ENCODE assay signal across 1 cellular context in the genomic region with DNA sequence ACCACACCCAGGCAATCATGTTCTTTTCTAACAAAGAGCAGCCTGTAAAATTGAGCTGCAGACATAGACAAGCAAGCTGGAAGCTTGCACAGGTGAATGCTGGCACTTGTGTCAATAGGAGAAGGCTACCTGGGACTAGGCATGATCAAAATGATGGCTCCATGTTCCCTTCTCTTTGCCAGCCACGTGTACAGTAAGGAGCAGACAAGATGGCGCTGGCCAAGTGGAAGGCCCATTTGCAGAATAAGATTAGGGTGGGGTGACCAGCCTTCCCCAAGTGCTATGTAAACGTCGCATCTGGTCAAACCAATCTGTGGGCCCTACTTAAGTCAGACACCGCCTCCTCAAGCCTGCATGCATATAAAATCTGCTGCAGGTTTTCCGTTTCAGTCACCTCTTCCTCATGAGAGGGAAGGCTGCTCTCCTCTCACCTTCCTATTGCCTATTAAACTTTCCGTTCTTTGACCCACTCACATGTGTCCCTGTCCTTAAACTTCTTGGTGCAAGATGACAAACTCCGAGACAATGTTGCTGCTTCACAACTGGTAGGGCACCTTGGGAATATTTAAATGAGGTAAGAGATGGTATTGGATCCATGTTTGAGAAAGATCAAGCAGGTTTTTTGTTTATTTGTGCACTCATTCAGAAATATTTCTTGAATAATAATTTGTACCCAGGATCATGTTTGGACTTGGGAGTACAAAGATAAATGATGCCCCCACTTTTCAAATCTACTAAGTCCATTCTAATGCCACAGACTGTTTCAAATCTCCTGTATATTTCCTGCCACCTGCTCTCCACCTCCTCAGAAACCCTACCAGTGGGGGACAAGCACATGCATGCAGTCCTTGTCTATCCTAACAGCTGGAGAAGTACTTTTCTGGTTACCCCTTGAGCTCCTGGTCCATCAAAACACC.
TF ChIP-seq lines count a peak whose summit lies in the region.

No MANE protein-coding gene starts in this region.

TF ChIP-seq in K562, 482 proteins besides CTCF, POLR2A, EP300 and RAD21 (continued from another document and continues in another):
- TF ChIP-seq SRF (CRISPR knock-in tag; IDR thresholded peaks at IDR 0.05) (0 out of 4 replicates have a peak, but pooled peaks have one; percentile 15 to 45), BCL6 (CRISPR knock-in tag; IDR thresholded peaks at IDR 0.05) (peak; percentile 53; the same call in 1 of the 2 replicates), ZNF311 (CRISPR knock-in tag; IDR thresholded peaks at IDR 0.05) (peak; percentile 95), TEAD4 (IDR thresholded peaks at IDR 0.05; ENCODE audit: low read length) (no peak; the same call in 1 of the 2 replicates), TEAD4 (CRISPR knock-in tag; IDR thresholded peaks at IDR 0.05; ENCODE audit: borderline replicate concordance) (no peak), PTTG1 (tag; IDR thresholded peaks at IDR 0.05; ENCODE audit: low read depth) (peak; percentile 71; the same call in 1 of the 2 replicates), CREB1 (IDR thresholded peaks at IDR 0.05) (peak; percentile 49; the same call in 1 of the 2 replicates), CREB1 (CRISPR knock-in tag; IDR thresholded peaks at IDR 0.05) (peak; percentile 59; the same call in 1 of the 2 replicates), NONO (IDR thresholded peaks at IDR 0.05; ENCODE audit: low read depth in 2 of 2, low read length in 1 of 2) (peak in 1 of 2 experiments; percentile 93; a peak in 2 of 4 replicates), SOX6 (IDR thresholded peaks at IDR 0.05) (0 out of 2 replicates have a peak, but pooled peaks have one; percentile 22), RFX7 (CRISPR knock-in tag; IDR thresholded peaks at IDR 0.05) (peak; percentile 70), ZZZ3 (IDR thresholded peaks at IDR 0.05) (no peak), KLF1 (tag; IDR thresholded peaks at IDR 0.05) (peak; percentile 37; the same call in 1 of the 2 replicates), L3MBTL2 (IDR thresholded peaks at IDR 0.05) (peak; percentile 96), SAFB (IDR thresholded peaks at IDR 0.05; ENCODE audit: borderline replicate concordance, low read depth, low read length) (no peak), NFYB (IDR thresholded peaks at IDR 0.05; ENCODE audit: extremely low read depth, insufficient read length) (peak; percentile 28), FOXJ2 (tag; IDR thresholded peaks at IDR 0.05) (no peak), ZNF766 (CRISPR knock-in tag; conservative IDR thresholded peaks at IDR 0.05) (peak; percentile 85), CCNT2 (IDR thresholded peaks at IDR 0.05; ENCODE audit: borderline replicate concordance, extremely low read depth, insufficient read length, low read depth, low read length) (peak; percentile 4)
- TF ChIP-seq, protein P1, sequence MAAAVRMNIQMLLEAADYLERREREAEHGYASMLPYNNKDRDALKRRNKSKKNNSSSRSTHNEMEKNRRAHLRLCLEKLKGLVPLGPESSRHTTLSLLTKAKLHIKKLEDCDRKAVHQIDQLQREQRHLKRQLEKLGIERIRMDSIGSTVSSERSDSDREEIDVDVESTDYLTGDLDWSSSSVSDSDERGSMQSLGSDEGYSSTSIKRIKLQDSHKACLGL (CRISPR knock-in tag; IDR thresholded peaks at IDR 0.05; ENCODE audit: borderline replicate concordance, poor library complexity, severe bottlenecking), result peak; percentile 48
- TF ChIP-seq, protein P2, sequence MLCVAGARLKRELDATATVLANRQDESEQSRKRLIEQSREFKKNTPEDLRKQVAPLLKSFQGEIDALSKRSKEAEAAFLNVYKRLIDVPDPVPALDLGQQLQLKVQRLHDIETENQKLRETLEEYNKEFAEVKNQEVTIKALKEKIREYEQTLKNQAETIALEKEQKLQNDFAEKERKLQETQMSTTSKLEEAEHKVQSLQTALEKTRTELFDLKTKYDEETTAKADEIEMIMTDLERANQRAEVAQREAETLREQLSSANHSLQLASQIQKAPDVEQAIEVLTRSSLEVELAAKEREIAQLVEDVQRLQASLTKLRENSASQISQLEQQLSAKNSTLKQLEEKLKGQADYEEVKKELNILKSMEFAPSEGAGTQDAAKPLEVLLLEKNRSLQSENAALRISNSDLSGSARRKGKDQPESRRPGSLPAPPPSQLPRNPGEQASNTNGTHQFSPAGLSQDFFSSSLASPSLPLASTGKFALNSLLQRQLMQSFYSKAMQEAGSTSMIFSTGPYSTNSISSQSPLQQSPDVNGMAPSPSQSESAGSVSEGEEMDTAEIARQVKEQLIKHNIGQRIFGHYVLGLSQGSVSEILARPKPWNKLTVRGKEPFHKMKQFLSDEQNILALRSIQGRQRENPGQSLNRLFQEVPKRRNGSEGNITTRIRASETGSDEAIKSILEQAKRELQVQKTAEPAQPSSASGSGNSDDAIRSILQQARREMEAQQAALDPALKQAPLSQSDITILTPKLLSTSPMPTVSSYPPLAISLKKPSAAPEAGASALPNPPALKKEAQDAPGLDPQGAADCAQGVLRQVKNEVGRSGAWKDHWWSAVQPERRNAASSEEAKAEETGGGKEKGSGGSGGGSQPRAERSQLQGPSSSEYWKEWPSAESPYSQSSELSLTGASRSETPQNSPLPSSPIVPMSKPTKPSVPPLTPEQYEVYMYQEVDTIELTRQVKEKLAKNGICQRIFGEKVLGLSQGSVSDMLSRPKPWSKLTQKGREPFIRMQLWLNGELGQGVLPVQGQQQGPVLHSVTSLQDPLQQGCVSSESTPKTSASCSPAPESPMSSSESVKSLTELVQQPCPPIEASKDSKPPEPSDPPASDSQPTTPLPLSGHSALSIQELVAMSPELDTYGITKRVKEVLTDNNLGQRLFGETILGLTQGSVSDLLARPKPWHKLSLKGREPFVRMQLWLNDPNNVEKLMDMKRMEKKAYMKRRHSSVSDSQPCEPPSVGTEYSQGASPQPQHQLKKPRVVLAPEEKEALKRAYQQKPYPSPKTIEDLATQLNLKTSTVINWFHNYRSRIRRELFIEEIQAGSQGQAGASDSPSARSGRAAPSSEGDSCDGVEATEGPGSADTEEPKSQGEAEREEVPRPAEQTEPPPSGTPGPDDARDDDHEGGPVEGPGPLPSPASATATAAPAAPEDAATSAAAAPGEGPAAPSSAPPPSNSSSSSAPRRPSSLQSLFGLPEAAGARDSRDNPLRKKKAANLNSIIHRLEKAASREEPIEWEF (CRISPR knock-in tag; IDR thresholded peaks at IDR 0.05), result no peak
- TF ChIP-seq, protein P3, sequence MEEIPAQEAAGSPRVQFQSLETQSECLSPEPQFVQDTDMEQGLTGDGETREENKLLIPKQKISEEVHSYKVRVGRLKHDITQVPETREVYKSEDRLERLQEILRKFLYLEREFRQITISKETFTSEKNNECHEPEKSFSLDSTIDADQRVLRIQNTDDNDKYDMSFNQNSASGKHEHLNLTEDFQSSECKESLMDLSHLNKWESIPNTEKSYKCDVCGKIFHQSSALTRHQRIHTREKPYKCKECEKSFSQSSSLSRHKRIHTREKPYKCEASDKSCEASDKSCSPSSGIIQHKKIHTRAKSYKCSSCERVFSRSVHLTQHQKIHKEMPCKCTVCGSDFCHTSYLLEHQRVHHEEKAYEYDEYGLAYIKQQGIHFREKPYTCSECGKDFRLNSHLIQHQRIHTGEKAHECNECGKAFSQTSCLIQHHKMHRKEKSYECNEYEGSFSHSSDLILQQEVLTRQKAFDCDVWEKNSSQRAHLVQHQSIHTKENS (CRISPR knock-in tag; IDR thresholded peaks at IDR 0.05), result 0 out of 2 replicates have a peak, but pooled peaks have one; percentile 71
- TF ChIP-seq, protein P4, sequence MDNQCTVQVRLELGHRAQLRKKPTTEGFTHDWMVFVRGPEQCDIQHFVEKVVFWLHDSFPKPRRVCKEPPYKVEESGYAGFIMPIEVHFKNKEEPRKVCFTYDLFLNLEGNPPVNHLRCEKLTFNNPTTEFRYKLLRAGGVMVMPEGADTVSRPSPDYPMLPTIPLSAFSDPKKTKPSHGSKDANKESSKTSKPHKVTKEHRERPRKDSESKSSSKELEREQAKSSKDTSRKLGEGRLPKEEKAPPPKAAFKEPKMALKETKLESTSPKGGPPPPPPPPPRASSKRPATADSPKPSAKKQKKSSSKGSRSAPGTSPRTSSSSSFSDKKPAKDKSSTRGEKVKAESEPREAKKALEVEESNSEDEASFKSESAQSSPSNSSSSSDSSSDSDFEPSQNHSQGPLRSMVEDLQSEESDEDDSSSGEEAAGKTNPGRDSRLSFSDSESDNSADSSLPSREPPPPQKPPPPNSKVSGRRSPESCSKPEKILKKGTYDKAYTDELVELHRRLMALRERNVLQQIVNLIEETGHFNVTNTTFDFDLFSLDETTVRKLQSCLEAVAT (IDR thresholded peaks at IDR 0.05), result peak; percentile 94 to 96
- TF ChIP-seq, protein P5, sequence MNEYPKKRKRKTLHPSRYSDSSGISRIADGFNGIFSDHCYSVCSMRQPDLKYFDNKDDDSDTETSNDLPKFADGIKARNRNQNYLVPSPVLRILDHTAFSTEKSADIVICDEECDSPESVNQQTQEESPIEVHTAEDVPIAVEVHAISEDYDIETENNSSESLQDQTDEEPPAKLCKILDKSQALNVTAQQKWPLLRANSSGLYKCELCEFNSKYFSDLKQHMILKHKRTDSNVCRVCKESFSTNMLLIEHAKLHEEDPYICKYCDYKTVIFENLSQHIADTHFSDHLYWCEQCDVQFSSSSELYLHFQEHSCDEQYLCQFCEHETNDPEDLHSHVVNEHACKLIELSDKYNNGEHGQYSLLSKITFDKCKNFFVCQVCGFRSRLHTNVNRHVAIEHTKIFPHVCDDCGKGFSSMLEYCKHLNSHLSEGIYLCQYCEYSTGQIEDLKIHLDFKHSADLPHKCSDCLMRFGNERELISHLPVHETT (CRISPR knock-in tag; conservative IDR thresholded peaks at IDR 0.05 in 1 of 2, IDR thresholded peaks at IDR 0.05 in 1 of 2), result peak in 1 of 2 experiments; percentile 86; a peak in 2 of 4 replicates
- TF ChIP-seq, protein P6, sequence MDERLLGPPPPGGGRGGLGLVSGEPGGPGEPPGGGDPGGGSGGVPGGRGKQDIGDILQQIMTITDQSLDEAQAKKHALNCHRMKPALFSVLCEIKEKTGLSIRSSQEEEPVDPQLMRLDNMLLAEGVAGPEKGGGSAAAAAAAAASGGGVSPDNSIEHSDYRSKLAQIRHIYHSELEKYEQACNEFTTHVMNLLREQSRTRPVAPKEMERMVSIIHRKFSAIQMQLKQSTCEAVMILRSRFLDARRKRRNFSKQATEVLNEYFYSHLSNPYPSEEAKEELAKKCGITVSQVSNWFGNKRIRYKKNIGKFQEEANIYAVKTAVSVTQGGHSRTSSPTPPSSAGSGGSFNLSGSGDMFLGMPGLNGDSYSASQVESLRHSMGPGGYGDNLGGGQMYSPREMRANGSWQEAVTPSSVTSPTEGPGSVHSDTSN (CRISPR knock-in tag; IDR thresholded peaks at IDR 0.05; ENCODE audit: low read depth), result no peak
- TF ChIP-seq, protein P6 (tag; conservative IDR thresholded peaks at IDR 0.05; ENCODE audit: low read depth), result 0 out of 2 replicates have a peak, but pooled peaks have one; percentile 8
- TF ChIP-seq, protein P7, sequence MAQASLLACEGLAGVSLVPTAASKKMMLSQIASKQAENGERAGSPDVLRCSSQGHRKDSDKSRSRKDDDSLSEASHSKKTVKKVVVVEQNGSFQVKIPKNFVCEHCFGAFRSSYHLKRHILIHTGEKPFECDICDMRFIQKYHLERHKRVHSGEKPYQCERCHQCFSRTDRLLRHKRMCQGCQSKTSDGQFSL (CRISPR knock-in tag; IDR thresholded peaks at IDR 0.05), result no peak
- TF ChIP-seq, protein P7 (tag; IDR thresholded peaks at IDR 0.05), result peak in 1 of 2 experiments; percentile 89; a peak in 2 of 4 replicates
- TF ChIP-seq, protein P8, sequence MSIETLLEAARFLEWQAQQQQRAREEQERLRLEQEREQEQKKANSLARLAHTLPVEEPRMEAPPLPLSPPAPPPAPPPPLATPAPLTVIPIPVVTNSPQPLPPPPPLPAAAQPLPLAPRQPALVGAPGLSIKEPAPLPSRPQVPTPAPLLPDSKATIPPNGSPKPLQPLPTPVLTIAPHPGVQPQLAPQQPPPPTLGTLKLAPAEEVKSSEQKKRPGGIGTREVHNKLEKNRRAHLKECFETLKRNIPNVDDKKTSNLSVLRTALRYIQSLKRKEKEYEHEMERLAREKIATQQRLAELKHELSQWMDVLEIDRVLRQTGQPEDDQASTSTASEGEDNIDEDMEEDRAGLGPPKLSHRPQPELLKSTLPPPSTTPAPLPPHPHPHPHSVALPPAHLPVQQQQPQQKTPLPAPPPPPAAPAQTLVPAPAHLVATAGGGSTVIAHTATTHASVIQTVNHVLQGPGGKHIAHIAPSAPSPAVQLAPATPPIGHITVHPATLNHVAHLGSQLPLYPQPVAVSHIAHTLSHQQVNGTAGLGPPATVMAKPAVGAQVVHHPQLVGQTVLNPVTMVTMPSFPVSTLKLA (conservative IDR thresholded peaks at IDR 0.05), result peak; percentile 69 to 73
- TF ChIP-seq, protein P9, sequence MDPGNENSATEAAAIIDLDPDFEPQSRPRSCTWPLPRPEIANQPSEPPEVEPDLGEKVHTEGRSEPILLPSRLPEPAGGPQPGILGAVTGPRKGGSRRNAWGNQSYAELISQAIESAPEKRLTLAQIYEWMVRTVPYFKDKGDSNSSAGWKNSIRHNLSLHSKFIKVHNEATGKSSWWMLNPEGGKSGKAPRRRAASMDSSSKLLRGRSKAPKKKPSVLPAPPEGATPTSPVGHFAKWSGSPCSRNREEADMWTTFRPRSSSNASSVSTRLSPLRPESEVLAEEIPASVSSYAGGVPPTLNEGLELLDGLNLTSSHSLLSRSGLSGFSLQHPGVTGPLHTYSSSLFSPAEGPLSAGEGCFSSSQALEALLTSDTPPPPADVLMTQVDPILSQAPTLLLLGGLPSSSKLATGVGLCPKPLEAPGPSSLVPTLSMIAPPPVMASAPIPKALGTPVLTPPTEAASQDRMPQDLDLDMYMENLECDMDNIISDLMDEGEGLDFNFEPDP (CRISPR knock-in tag; IDR thresholded peaks at IDR 0.05), result peak; percentile 82; the same call in 1 of the 2 replicates
